ENCODE assay signal across 16 cellular contexts in genomic region chr5:17186271-17186670, GRCh38. TPM values are rescaled to one million over a fixed set of nuclear protein-coding genes. Genes with fewer than 3 reads are reported as not detected.
A peak's percentile ranks its signal among the peaks of the same experiment; 100 is the strongest.
DNase-seq lines count a peak whose midpoint lies in the region; ATAC-seq and TF ChIP-seq lines count a peak whose summit lies in the region.
"Had no signal": no experiment of that assay in that cellular context is flagged by ENCODE, and none has a peak within 500 bp of the region (broad histone marks: within the 10 kb centered on the region; RNA-seq: fewer than 3 reads in every experiment).

No MANE protein-coding gene starts in this region.

- H3K4me1 ChIP-seq in osteoblast (ENCODE audit: insufficient read depth, low read length), result peaks cover 62% of the 10 kb centered on the region

- H3K4me3 ChIP-seq in choroid plexus epithelial cell (ENCODE audit: low read depth, low read length), result no peak overlapping the region
- no peak overlapping the region for H3K4me3 ChIP-seq in osteoblast (ENCODE audit: insufficient read depth, low read length)
- H3K4me3 ChIP-seq: PC-9 had no signal

- H2AFZ ChIP-seq in osteoblast (ENCODE audit: low read length), result peak overlapping the region; percentile 27
- H2AFZ ChIP-seq: PC-9 had no signal

- no peak for TF ChIP-seq CTCF in choroid plexus epithelial cell (conservative IDR thresholded peaks at IDR 0.05; ENCODE audit: low read depth, low read length)
- TF ChIP-seq CTCF in osteoblast (IDR thresholded peaks at IDR 0.05; ENCODE audit: extremely low read depth, low read depth, low read length), result no peak

- no peaks in the 10 kb centered on the region for H3K79me2 ChIP-seq in osteoblast (ENCODE audit: insufficient read depth, low read length)

- H4K20me1 ChIP-seq in osteoblast (ENCODE audit: insufficient read depth, low read length), result no peaks in the 10 kb centered on the region

- DNase-seq in AG08395 (ENCODE audit: low spot score), result peak; percentile 12
- peak; percentile 23 for DNase-seq in NCI-H226
- DNase-seq in choroid plexus epithelial cell (ENCODE audit: low read depth), result peak; percentile 35
- DNase-seq in osteoblast (ENCODE audit: insufficient read length, low spot score, missing footprints), result no peak
- no peak for DNase-seq in putamen (ENCODE audit: low spot score)
- DNase-seq in NK-92 treated with Interleukin-12 subunit alpha and Interleukin-12 subunit beta, amount 100 ng/mL, for 24 hours (lab: John Stamatoyannopoulos, UW), result no peak
- DNase-seq: activated naive CD4-positive, alpha-beta T cell treated with Interleukin-2 at 50 U/mL for 16 hours; CD4-positive, alpha-beta memory T cell; DMS79 treated with DMSO at 0.1 percent for 48 hours; glutamatergic neuron; NCI-H2107; NCI-H69; PC-9; stimulated activated naive CD8-positive, alpha-beta T cell treated with anti-CD3 and anti-CD28 coated beads, Interleukin-15, Interleukin-2, amounts not matched to agents 100 U/mL and 50 U/mL, for 24 hours had no signal

- peak overlapping the region; percentile 98 for H3K27ac ChIP-seq in osteoblast (ENCODE audit: low read depth, low read length)
- H3K27ac ChIP-seq: PC-9 had no signal

- peak overlapping the region; percentile 40 for H3K4me2 ChIP-seq in osteoblast (ENCODE audit: insufficient read depth, low read length)
- H3K4me2 ChIP-seq: PC-9 had no signal

- no peaks in the 10 kb centered on the region for H3K36me3 ChIP-seq in osteoblast (ENCODE audit: insufficient read depth, low read length)

- H3K9me3 ChIP-seq in osteoblast (ENCODE audit: low read depth, low read length), result no peaks in the 10 kb centered on the region

- H3K27me3 ChIP-seq in osteoblast (ENCODE audit: insufficient read depth, low read length), result no peaks in the 10 kb centered on the region

- no peak for ATAC-seq in HG02678 (IDR thresholded peaks at IDR 0.05; ENCODE audit: unreplicated experiment)
- ATAC-seq in GM21390 (IDR thresholded peaks at IDR 0.05; ENCODE audit: unreplicated experiment), result no peak
- ATAC-seq: stimulated activated naive CD8-positive, alpha-beta T cell treated with anti-CD3 and anti-CD28 coated beads, Interleukin-15, Interleukin-2, amounts not matched to agents 100 U/mL and 50 U/mL, for 24 hours had no signal

RNA-seq across cellular contexts. Expression of gene BASP1, which starts 31.2 kb away (rescaled TPM):
- total RNA-seq in osteoblast, result 242 and 272 TPM in 2 replicates
- total RNA-seq: PC-9 had no signal

Comparison
In these comparisons a context has a peak if more than half of its experiments do, and no peak if none do; other contexts are left out.
1. DNase-seq: peak in AG08395 (single experiment), NCI-H226 (single experiment) and choroid plexus epithelial cell (single experiment); none in osteoblast (single experiment), putamen (single experiment) and NK-92 treated with Interleukin-12 subunit alpha and Interleukin-12 subunit beta, amount 100 ng/mL, for 24 hours (single experiment).